34 cellular contexts compared by ENCODE assay signal in the genomic region with DNA sequence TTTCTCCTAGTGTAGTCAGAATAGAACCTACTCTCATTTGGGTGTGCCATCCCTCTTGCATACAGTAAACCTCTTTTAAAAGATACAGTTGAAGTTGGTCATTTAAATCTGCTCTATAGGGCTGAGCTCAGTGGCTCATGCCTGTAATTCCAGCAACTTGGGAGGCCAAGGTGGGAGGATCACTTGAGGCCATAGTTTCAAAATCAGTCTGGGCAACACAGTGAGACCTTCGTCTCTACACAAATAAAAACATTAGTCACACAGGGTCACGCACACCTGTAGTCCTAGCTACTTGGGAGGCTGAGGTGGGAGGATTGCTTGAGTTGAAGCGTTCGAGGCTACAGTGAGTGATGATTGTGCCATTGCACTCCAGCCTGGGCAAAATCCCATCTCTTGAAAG.
"Had no signal": no experiment of that assay in that cellular context is flagged by ENCODE, and none has a peak within 500 bp of the region (broad histone marks: within the 10 kb centered on the region; RNA-seq: fewer than 3 reads in every experiment).

No MANE protein-coding gene starts in this region.

- H3K27ac ChIP-seq: KMS-11 had no signal

- H3K9ac ChIP-seq: KMS-11 had no signal

- H3K4me2 ChIP-seq: KMS-11 had no signal

- DNase-seq: Karpas-422, Kasumi-1, MG63, MM.1S, MV-4-11, NCI-H1048, NCI-H1092, NCI-H1092 treated with DMSO at 0.1 percent for 48 hours, NCI-H1105, NCI-H1105 treated with DMSO at 0.1 percent for 48 hours, NCI-H1417, NCI-H1417 treated with DMSO at 0.1 percent for 48 hours, NCI-H1436, NCI-H1436 treated with DMSO at 0.1 percent for 48 hours, NCI-H146, NCI-H1694, NCI-H1694 treated with DMSO at 0.1 percent for 48 hours, NCI-H187, NCI-H187 treated with DMSO at 0.1 percent for 48 hours, NCI-H1930, NCI-H2029, NCI-H2029 treated with DMSO at 0.1 percent for 48 hours, NCI-H2081, NCI-H2081 treated with DMSO at 0.1 percent for 48 hours, NCI-H2107, NCI-H2171, NCI-H2171 treated with DMSO at 0.1 percent for 48 hours, NCI-H2227 treated with DMSO at 0.1 percent for 48 hours, NCI-H226, NCI-H345, NCI-H446, NCI-H446 treated with DMSO at 0.1 percent for 48 hours, NCI-H510A had no signal

- H3K36me3 ChIP-seq: MG63 had no signal

- H3K9me3 ChIP-seq: MG63 had no signal

- H3K4me3 ChIP-seq: MG63 had no signal

- H3K27me3 ChIP-seq: MG63 had no signal
